ENCODE assay signal across 1 cellular context in genomic region chr19:18000981-18001836, GRCh38.
A peak's percentile ranks its signal among the peaks of the same experiment; 100 is the strongest.
TF ChIP-seq lines count a peak whose summit lies in the region.

No MANE protein-coding gene starts in this region.

TF ChIP-seq in HepG2, 621 proteins besides CTCF, POLR2A, EP300 and RAD21 (continued from another document and continues in another):
- no peak for TF ChIP-seq ZNF275 (CRISPR knock-in tag; IDR thresholded peaks at IDR 0.05; ENCODE audit: borderline replicate concordance)
- TF ChIP-seq RNF2 (conservative IDR thresholded peaks at IDR 0.05; ENCODE audit: low read depth) = peak; percentile 90
- no peak for TF ChIP-seq TRIM22 (IDR thresholded peaks at IDR 0.05)
- peak; percentile 34; the same call in 1 of the 2 replicates for TF ChIP-seq ZNF501 (CRISPR knock-in tag; IDR thresholded peaks at IDR 0.05)
- peak; percentile 42; the same call in 1 of the 2 replicates for TF ChIP-seq ZNF232 (CRISPR knock-in tag; IDR thresholded peaks at IDR 0.05; ENCODE audit: borderline replicate concordance)
- TF ChIP-seq, protein P1, sequence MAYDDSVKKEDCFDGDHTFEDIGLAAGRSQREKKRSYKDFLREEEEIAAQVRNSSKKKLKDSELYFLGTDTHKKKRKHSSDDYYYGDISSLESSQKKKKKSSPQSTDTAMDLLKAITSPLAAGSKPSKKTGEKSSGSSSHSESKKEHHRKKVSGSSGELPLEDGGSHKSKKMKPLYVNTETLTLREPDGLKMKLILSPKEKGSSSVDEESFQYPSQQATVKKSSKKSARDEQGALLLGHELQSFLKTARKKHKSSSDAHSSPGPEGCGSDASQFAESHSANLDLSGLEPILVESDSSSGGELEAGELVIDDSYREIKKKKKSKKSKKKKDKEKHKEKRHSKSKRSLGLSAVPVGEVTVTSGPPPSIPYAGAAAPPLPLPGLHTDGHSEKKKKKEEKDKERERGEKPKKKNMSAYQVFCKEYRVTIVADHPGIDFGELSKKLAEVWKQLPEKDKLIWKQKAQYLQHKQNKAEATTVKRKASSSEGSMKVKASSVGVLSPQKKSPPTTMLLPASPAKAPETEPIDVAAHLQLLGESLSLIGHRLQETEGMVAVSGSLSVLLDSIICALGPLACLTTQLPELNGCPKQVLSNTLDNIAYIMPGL (CRISPR knock-in tag; IDR thresholded peaks at IDR 0.05; ENCODE audit: borderline replicate concordance in 1 of 2, low read depth in 1 of 2) = peak; percentile 41; a peak in 2 of 4 replicates
- TF ChIP-seq ZNF776 (CRISPR knock-in tag; IDR thresholded peaks at IDR 0.05) = peak; percentile 55; the same call in 1 of the 2 replicates
- TF ChIP-seq ZNF276 (CRISPR knock-in tag; IDR thresholded peaks at IDR 0.05; ENCODE audit: low read depth) = peak; percentile 46; the same call in 1 of the 2 replicates
- no peak for TF ChIP-seq ZNF513 (CRISPR knock-in tag; conservative IDR thresholded peaks at IDR 0.05)
- peak; percentile 13; the same call in 1 of the 2 replicates for TF ChIP-seq NCOA2 (CRISPR knock-in tag; IDR thresholded peaks at IDR 0.05)
- TF ChIP-seq ZHX2 (IDR thresholded peaks at IDR 0.05; ENCODE audit: low read depth) = no peak
- no peak; the same call in 1 of the 2 replicates for TF ChIP-seq ZHX2 (CRISPR knock-in tag; IDR thresholded peaks at IDR 0.05; ENCODE audit: borderline replicate concordance)
- no peak for TF ChIP-seq ZNF850 (CRISPR knock-in tag; conservative IDR thresholded peaks at IDR 0.05)
- no peak; the same call in 1 of the 2 replicates for TF ChIP-seq ZFP90 (CRISPR knock-in tag; IDR thresholded peaks at IDR 0.05; ENCODE audit: borderline replicate concordance)
- no peak for TF ChIP-seq TCF7 (IDR thresholded peaks at IDR 0.05; ENCODE audit: low read depth)
- peak; percentile 67 for TF ChIP-seq KAT8 (CRISPR knock-in tag; IDR thresholded peaks at IDR 0.05)
- TF ChIP-seq CBX5 (CRISPR knock-in tag; IDR thresholded peaks at IDR 0.05; ENCODE audit: borderline replicate concordance) = no peak
- no peak for TF ChIP-seq ZNF256 (CRISPR knock-in tag; conservative IDR thresholded peaks at IDR 0.05)
- TF ChIP-seq, protein P2, sequence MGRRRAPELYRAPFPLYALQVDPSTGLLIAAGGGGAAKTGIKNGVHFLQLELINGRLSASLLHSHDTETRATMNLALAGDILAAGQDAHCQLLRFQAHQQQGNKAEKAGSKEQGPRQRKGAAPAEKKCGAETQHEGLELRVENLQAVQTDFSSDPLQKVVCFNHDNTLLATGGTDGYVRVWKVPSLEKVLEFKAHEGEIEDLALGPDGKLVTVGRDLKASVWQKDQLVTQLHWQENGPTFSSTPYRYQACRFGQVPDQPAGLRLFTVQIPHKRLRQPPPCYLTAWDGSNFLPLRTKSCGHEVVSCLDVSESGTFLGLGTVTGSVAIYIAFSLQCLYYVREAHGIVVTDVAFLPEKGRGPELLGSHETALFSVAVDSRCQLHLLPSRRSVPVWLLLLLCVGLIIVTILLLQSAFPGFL (CRISPR knock-in tag; IDR thresholded peaks at IDR 0.05) = no peak
- TF ChIP-seq E2F5 (CRISPR knock-in tag; conservative IDR thresholded peaks at IDR 0.05) = peak; percentile 43; the same call in 1 of the 2 replicates
- peak; percentile 64 for TF ChIP-seq ZNF629 (CRISPR knock-in tag; conservative IDR thresholded peaks at IDR 0.05)
- peak; percentile 48; the same call in 1 of the 2 replicates for TF ChIP-seq NR0B2 (CRISPR knock-in tag; IDR thresholded peaks at IDR 0.05)
- no peak for TF ChIP-seq NR3C1 (CRISPR knock-in tag; IDR thresholded peaks at IDR 0.05)
- no peak for TF ChIP-seq ZNF337 (CRISPR knock-in tag; IDR thresholded peaks at IDR 0.05; ENCODE audit: borderline replicate concordance, low read depth)
- TF ChIP-seq ZMYM2 (CRISPR knock-in tag; IDR thresholded peaks at IDR 0.05) = no peak
- TF ChIP-seq CREB1 (IDR thresholded peaks at IDR 0.05) = peak; percentile 33; the same call in 1 of the 2 replicates
- no peak for TF ChIP-seq CREB1 (CRISPR knock-in tag; IDR thresholded peaks at IDR 0.05)
- peak; percentile 80; the same call in 1 of the 2 replicates for TF ChIP-seq ZNF563 (CRISPR knock-in tag; IDR thresholded peaks at IDR 0.05)
- TF ChIP-seq ZNF274 (CRISPR knock-in tag; IDR thresholded peaks at IDR 0.05) = peak; percentile 72; the same call in 1 of the 2 replicates
- TF ChIP-seq, protein P3, sequence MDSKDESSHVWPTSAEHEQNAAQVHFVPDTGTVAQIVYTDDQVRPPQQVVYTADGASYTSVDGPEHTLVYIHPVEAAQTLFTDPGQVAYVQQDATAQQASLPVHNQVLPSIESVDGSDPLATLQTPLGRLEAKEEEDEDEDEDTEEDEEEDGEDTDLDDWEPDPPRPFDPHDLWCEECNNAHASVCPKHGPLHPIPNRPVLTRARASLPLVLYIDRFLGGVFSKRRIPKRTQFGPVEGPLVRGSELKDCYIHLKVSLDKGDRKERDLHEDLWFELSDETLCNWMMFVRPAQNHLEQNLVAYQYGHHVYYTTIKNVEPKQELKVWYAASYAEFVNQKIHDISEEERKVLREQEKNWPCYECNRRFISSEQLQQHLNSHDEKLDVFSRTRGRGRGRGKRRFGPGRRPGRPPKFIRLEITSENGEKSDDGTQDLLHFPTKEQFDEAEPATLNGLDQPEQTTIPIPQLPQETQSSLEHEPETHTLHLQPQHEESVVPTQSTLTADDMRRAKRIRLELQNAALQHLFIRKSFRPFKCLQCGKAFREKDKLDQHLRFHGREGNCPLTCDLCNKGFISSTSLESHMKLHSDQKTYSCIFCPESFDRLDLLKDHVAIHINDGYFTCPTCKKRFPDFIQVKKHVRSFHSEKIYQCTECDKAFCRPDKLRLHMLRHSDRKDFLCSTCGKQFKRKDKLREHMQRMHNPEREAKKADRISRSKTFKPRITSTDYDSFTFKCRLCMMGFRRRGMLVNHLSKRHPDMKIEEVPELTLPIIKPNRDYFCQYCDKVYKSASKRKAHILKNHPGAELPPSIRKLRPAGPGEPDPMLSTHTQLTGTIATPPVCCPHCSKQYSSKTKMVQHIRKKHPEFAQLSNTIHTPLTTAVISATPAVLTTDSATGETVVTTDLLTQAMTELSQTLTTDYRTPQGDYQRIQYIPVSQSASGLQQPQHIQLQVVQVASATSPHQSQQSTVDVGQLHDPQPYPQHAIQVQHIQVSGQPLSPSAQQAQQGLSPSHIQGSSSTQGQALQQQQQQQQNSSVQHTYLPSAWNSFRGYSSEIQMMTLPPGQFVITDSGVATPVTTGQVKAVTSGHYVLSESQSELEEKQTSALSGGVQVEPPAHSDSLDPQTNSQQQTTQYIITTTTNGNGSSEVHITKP (CRISPR knock-in tag; IDR thresholded peaks at IDR 0.05; ENCODE audit: low read depth) = no peak
- TF ChIP-seq TFE3 (CRISPR knock-in tag; IDR thresholded peaks at IDR 0.05) = peak; percentile 61
